ENCODE assay signal across 1 cellular context in genomic region chr16:15396948-15397594, GRCh38.
TF ChIP-seq lines count a peak whose summit lies in the region.

No MANE protein-coding gene starts in this region.

TF ChIP-seq in H1, 55 proteins besides CTCF, POLR2A, EP300 and RAD21:
- TF ChIP-seq TAF7 (optimal IDR thresholded peaks at IDR 0.05; ENCODE audit: borderline replicate concordance, low read depth, low read length) (no peak), SUZ12 (IDR thresholded peaks at IDR 0.05; ENCODE audit: low read length) (no peak), MAFK (IDR thresholded peaks at IDR 0.05; ENCODE audit: low read depth, low read length) (no peak), EGR1 (IDR thresholded peaks at IDR 0.05; ENCODE audit: borderline replicate concordance, low read depth, low read length) (no peak), BCL11A (IDR thresholded peaks at IDR 0.05; ENCODE audit: low read depth in 2 of 2, low read length in 2 of 2) (no peak), NRF1 (IDR thresholded peaks at IDR 0.05; ENCODE audit: low read depth, low read length) (no peak), GABPA (IDR thresholded peaks at IDR 0.05; ENCODE audit: borderline replicate concordance, insufficient read depth, low read length) (no peak), RFX5 (IDR thresholded peaks at IDR 0.05; ENCODE audit: borderline replicate concordance, low read depth, low read length) (no peak), RXRA (IDR thresholded peaks at IDR 0.05; ENCODE audit: insufficient read depth, low read depth, low read length) (no peak), BACH1 (IDR thresholded peaks at IDR 0.05; ENCODE audit: low read length) (no peak), TEAD4 (IDR thresholded peaks at IDR 0.05; ENCODE audit: low read depth, low read length) (no peak), HDAC2 (IDR thresholded peaks at IDR 0.05; ENCODE audit: borderline replicate concordance in 1 of 2, low read depth in 2 of 2, low read length in 2 of 2) (no peak), CBX5 (IDR thresholded peaks at IDR 0.05; ENCODE audit: low read depth, low read length) (no peak)
